In the genomic region with DNA sequence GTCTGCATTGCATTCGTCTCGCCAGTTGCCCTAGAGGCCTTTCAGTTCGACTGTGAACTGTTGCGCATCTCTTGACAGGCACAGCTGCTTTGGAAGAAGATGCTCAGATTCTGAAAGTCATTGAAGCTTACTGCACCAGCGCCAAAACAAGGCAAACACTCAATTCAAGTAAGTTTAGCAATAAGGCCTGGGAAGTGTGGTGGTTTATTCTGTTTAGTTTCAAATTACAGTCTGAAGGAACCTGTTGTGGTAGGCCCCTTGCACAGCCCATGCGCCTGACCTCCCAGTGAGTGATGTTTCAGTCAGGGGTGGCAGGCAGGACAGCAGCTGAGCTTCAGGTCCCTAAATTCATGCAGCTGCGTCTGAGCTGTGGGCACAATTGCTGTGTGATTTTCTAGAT, we compare ENCODE assay signal across 30 cellular contexts. TPM values are rescaled to one million over a fixed set of nuclear protein-coding genes. Genes with fewer than 3 reads are reported as not detected.
"Had no signal": no experiment of that assay in that cellular context is flagged by ENCODE, and none has a peak within 500 bp of the region (broad histone marks: within the 10 kb centered on the region; RNA-seq: fewer than 3 reads in every experiment).

No MANE protein-coding gene starts in this region.

- H3K27me3 ChIP-seq: esophagus squamous epithelium, heart right ventricle, neutrophil, right lobe of liver, suprapubic skin, transverse colon, upper lobe of right lung, uterus had no signal

- H3K9ac ChIP-seq: parathyroid adenoma had no signal

- H3K9me3 ChIP-seq: esophagus squamous epithelium, heart right ventricle, lower lobe of right lung, neutrophil, right lobe of liver, suprapubic skin, transverse colon, upper lobe of right lung, uterus had no signal

- H3K4me1 Mint-ChIP-seq: natural killer cell; neural crest cell; stimulated activated naive CD8-positive, alpha-beta T cell treated with anti-CD3 and anti-CD28 coated beads, Interleukin-15, amount 100 ng/mL, for 72 hours had no signal

- H3K79me2 ChIP-seq: parathyroid adenoma had no signal

- DNase-seq: cortex of kidney; effector memory CD8-positive, alpha-beta T cell; erythroblast; esophagus squamous epithelium; foreskin melanocyte; glutamatergic neuron; heart right ventricle; hippocampal formation; islet precursor cell; kidney glomerular epithelial cell; left colon; left ventricle myocardium superior; lower lobe of right lung; natural killer cell; right lobe of liver; stimulated activated CD4-positive, alpha-beta T cell treated with anti-CD3 and anti-CD28 coated beads, Interleukin-12 subunit alpha, Interleukin-12 subunit beta, amount 100 ng/mL, for 4 hours; stimulated activated CD4-positive, alpha-beta T cell treated with anti-CD3 and anti-CD28 coated beads, Interleukin-1b, Interleukin-23, amount 100 ng/mL, for 48 hours; stimulated activated CD4-positive, alpha-beta T cell treated with anti-CD3 and anti-CD28 coated beads, Interleukin-4, amount 100 ng/mL, for 1 hour; stimulated activated CD8-positive, alpha-beta memory T cell treated with anti-CD3 and anti-CD28 coated beads, Interleukin-4, amount 100 ng/mL, for 48 hours; stimulated activated naive CD4-positive, alpha-beta T cell; stimulated activated naive CD8-positive, alpha-beta T cell treated with anti-CD3 and anti-CD28 coated beads, Interleukin-15, amount 100 ng/mL, for 72 hours; transverse colon; upper lobe of right lung; uterus had no signal

- H3K4me2 ChIP-seq: smooth muscle cell had no signal

- H2AFZ ChIP-seq: parathyroid adenoma had no signal

- H3K4me1 ChIP-seq: lower lobe of right lung, parathyroid adenoma, right lobe of liver, suprapubic skin, transverse colon, upper lobe of right lung, uterus had no signal

- H3K27ac Mint-ChIP-seq: effector memory CD8-positive, alpha-beta T cell; natural killer cell; progenitor cell of endocrine pancreas; stimulated activated naive CD8-positive, alpha-beta T cell treated with anti-CD3 and anti-CD28 coated beads, Interleukin-15, amount 100 ng/mL, for 72 hours had no signal

- H3K27me3 Mint-ChIP-seq: effector memory CD8-positive, alpha-beta T cell; progenitor cell of endocrine pancreas; stimulated activated naive CD8-positive, alpha-beta T cell treated with anti-CD3 and anti-CD28 coated beads, Interleukin-15, amount 100 ng/mL, for 72 hours had no signal

- H3K36me3 ChIP-seq: uterus had no signal

- H3K4me3 Mint-ChIP-seq: effector memory CD8-positive, alpha-beta T cell; natural killer cell; neural crest cell; stimulated activated naive CD8-positive, alpha-beta T cell treated with anti-CD3 and anti-CD28 coated beads, Interleukin-15, amount 100 ng/mL, for 72 hours had no signal

- H3K27ac ChIP-seq: esophagus squamous epithelium, heart right ventricle, lower lobe of right lung, neutrophil, parathyroid adenoma, right lobe of liver, suprapubic skin, transverse colon, upper lobe of right lung, uterus had no signal

- H3K9me3 Mint-ChIP-seq: effector memory CD8-positive, alpha-beta T cell; natural killer cell; neural crest cell; stimulated activated naive CD8-positive, alpha-beta T cell treated with anti-CD3 and anti-CD28 coated beads, Interleukin-15, amount 100 ng/mL, for 72 hours had no signal

- H3K4me3 ChIP-seq: esophagus squamous epithelium, heart right ventricle, lower lobe of right lung, right lobe of liver, smooth muscle cell, suprapubic skin, transverse colon, upper lobe of right lung, uterus had no signal

RNA-seq across cellular contexts. Expression of a gene that starts 32.2 kb away (rescaled TPM):
- total RNA-seq: esophagus squamous epithelium, natural killer cell, neural crest cell, suprapubic skin, transverse colon had no signal
